In genomic region chr3:157631468-157631867, GRCh38 we compare ENCODE assay signal across 27 cellular contexts.
DNase-seq lines count a peak whose midpoint lies in the region; TF ChIP-seq lines count a peak whose summit lies in the region.
"Had no signal": no experiment of that assay in that cellular context is flagged by ENCODE, and none has a peak within 500 bp of the region (broad histone marks: within the 10 kb centered on the region; RNA-seq: fewer than 3 reads in every experiment).

No MANE protein-coding gene starts in this region.

- no peak for TF ChIP-seq CTCF in type B pancreatic cell (conservative IDR thresholded peaks at IDR 0.05)
- TF ChIP-seq CTCF in chondrocyte (IDR thresholded peaks at IDR 0.05) = no peak

- peak overlapping the region; percentile 42 for H3K4me3 Mint-ChIP-seq in type B pancreatic cell
- no peak overlapping the region for H3K4me3 Mint-ChIP-seq in chondrocyte (ENCODE audit: unreplicated experiment)
- H3K4me3 Mint-ChIP-seq: activated CD4-positive, alpha-beta T cell treated with anti-CD3 and anti-CD28 coated beads, Interleukin-2, amount 10 ng/mL, durations not matched to agents 24 days and 14 days; activated naive CD8-positive, alpha-beta T cell treated with anti-CD3 and anti-CD28 coated beads, Interleukin-2, amount 10 ng/mL, durations not matched to agents 7 days and 5 days; activated T-cell treated with anti-CD3 and anti-CD28 coated beads, Interleukin-2, amount 50 U/mL, for 24 hours; dendritic cell treated with granulocyte-macrophage colony-stimulating factor and Interleukin-4, amounts not matched to agents 40 ng/mL and 50 ng/mL, for 4 days; naive thymus-derived CD8-positive, alpha-beta T cell; stimulated activated naive B cell treated with anti-CD40 and anti-IgM and Interleukin-4, amounts not matched to agents 10 μg/mL and 1 μg/mL and 100 μg/mL, for 72 hours had no signal

- peaks cover 13% of the 10 kb centered on the region for H3K4me1 Mint-ChIP-seq in type B pancreatic cell (ENCODE audit: unreplicated experiment)
- H3K4me1 Mint-ChIP-seq in chondrocyte (ENCODE audit: low read depth) = peaks cover 6% of the 10 kb centered on the region
- H3K4me1 Mint-ChIP-seq: activated CD4-positive, alpha-beta T cell treated with anti-CD3 and anti-CD28 coated beads, Interleukin-2, amount 10 ng/mL, durations not matched to agents 24 days and 14 days; activated naive CD8-positive, alpha-beta T cell treated with anti-CD3 and anti-CD28 coated beads, Interleukin-2, amount 10 ng/mL, durations not matched to agents 7 days and 5 days; naive thymus-derived CD8-positive, alpha-beta T cell; stimulated activated naive B cell treated with anti-CD40 and anti-IgM and Interleukin-4, amounts not matched to agents 10 μg/mL and 1 μg/mL and 100 μg/mL, for 72 hours had no signal

- H3K27me3 Mint-ChIP-seq in type B pancreatic cell (peaks cover 29% of the 10 kb centered on the region), chondrocyte (ENCODE audit: low read depth) (peaks cover 64% of the 10 kb centered on the region)
- H3K27me3 Mint-ChIP-seq: activated naive CD8-positive, alpha-beta T cell treated with anti-CD3 and anti-CD28 coated beads, Interleukin-2, amount 10 ng/mL, durations not matched to agents 7 days and 5 days; dendritic cell treated with granulocyte-macrophage colony-stimulating factor and Interleukin-4, amounts not matched to agents 40 ng/mL and 50 ng/mL, for 4 days had no signal

- H3K36me3 Mint-ChIP-seq in type B pancreatic cell = no peaks in the 10 kb centered on the region
- H3K36me3 Mint-ChIP-seq in chondrocyte (ENCODE audit: low read depth) = no peaks in the 10 kb centered on the region
- H3K36me3 Mint-ChIP-seq: activated naive CD8-positive, alpha-beta T cell treated with anti-CD3 and anti-CD28 coated beads, Interleukin-2, amount 10 ng/mL, durations not matched to agents 7 days and 5 days; naive thymus-derived CD8-positive, alpha-beta T cell; stimulated activated naive B cell treated with anti-CD40 and anti-IgM and Interleukin-4, amounts not matched to agents 10 μg/mL and 1 μg/mL and 100 μg/mL, for 72 hours had no signal

- H3K27ac Mint-ChIP-seq in type B pancreatic cell = no peak overlapping the region
- H3K27ac Mint-ChIP-seq in chondrocyte (ENCODE audit: unreplicated experiment) = no peak overlapping the region
- H3K27ac Mint-ChIP-seq: activated CD4-positive, alpha-beta T cell treated with anti-CD3 and anti-CD28 coated beads, Interleukin-2, amount 10 ng/mL, durations not matched to agents 24 days and 14 days; activated naive CD8-positive, alpha-beta T cell treated with anti-CD3 and anti-CD28 coated beads, Interleukin-2, amount 10 ng/mL, durations not matched to agents 7 days and 5 days; activated T-cell treated with anti-CD3 and anti-CD28 coated beads, Interleukin-2, amount 50 U/mL, for 24 hours; dendritic cell treated with granulocyte-macrophage colony-stimulating factor and Interleukin-4, amounts not matched to agents 40 ng/mL and 50 ng/mL, for 4 days; naive thymus-derived CD8-positive, alpha-beta T cell; stimulated activated naive B cell treated with anti-CD40 and anti-IgM and Interleukin-4, amounts not matched to agents 10 μg/mL and 1 μg/mL and 100 μg/mL, for 72 hours had no signal

- peaks cover 4% of the 10 kb centered on the region for H3K9me3 Mint-ChIP-seq in type B pancreatic cell
- no peaks in the 10 kb centered on the region for H3K9me3 Mint-ChIP-seq in chondrocyte (ENCODE audit: low read depth)
- H3K9me3 Mint-ChIP-seq: activated CD4-positive, alpha-beta T cell treated with anti-CD3 and anti-CD28 coated beads, Interleukin-2, amount 10 ng/mL, durations not matched to agents 24 days and 14 days; activated naive CD8-positive, alpha-beta T cell treated with anti-CD3 and anti-CD28 coated beads, Interleukin-2, amount 10 ng/mL, durations not matched to agents 7 days and 5 days; activated T-cell treated with anti-CD3 and anti-CD28 coated beads, Interleukin-2, amount 50 U/mL, for 24 hours; dendritic cell treated with granulocyte-macrophage colony-stimulating factor and Interleukin-4, amounts not matched to agents 40 ng/mL and 50 ng/mL, for 4 days had no signal

- DNase-seq in NCI-H2171 treated with DMSO at 0.1 percent for 48 hours (lab: John Stamatoyannopoulos, UW) (peak; percentile 6), NCI-H2171 (lab: John Stamatoyannopoulos, UW) (no peak), amniotic stem cell (lab: John Stamatoyannopoulos, UW) (peak; percentile 0), glomerular visceral epithelial cell (ENCODE audit: extremely low spot score) (peak; percentile 6), type B pancreatic cell (ENCODE audit: extremely low spot score, unreplicated experiment) (no peak), chondrocyte (ENCODE audit: low spot score) (no peak), NCI-H524 (lab: John Stamatoyannopoulos, UW) (no peak), activated T-cell treated with anti-CD3 and anti-CD28 coated beads for 4 hours (no peak)
- DNase-seq: 8988T; activated CD4-positive, alpha-beta T cell treated with anti-CD3 and anti-CD28 coated beads, Interleukin-2, amount 10 ng/mL, durations not matched to agents 24 days and 14 days; activated gamma-delta T cell; activated naive CD8-positive, alpha-beta T cell treated with anti-CD3 and anti-CD28 coated beads, Interleukin-2, amount 10 ng/mL, durations not matched to agents 7 days and 5 days; activated T-cell treated with anti-CD3 and anti-CD28 coated beads, Interleukin-2, amount 50 U/mL, for 24 hours; Calu3; central memory CD4-positive, alpha-beta T cell; DMS79 treated with DMSO at 0.1 percent for 48 hours; gastrocnemius medialis; H7; kidney glomerular epithelial cell; naive thymus-derived CD8-positive, alpha-beta T cell; NCI-H1417 treated with DMSO at 0.1 percent for 48 hours; NCI-H446 treated with DMSO at 0.1 percent for 48 hours; RPMI8226; stimulated activated naive B cell treated with anti-CD40 and anti-IgM and Interleukin-4, amounts not matched to agents 10 μg/mL and 1 μg/mL and 100 μg/mL, for 72 hours; T1000; WERI-Rb-1 had no signal

Comparison
In these comparisons a context has a peak if more than half of its experiments do, and no peak if none do; other contexts are left out.
1. DNase-seq: peak in NCI-H2171 treated with DMSO at 0.1 percent for 48 hours (single experiment), amniotic stem cell (single experiment) and glomerular visceral epithelial cell (single experiment); none in NCI-H2171 (single experiment), type B pancreatic cell (single experiment), chondrocyte (single experiment), NCI-H524 (0 of 2) and activated T-cell treated with anti-CD3 and anti-CD28 coated beads for 4 hours (single experiment).